Comparison of ENCODE assay signal across 9 cellular contexts in the genomic region with DNA sequence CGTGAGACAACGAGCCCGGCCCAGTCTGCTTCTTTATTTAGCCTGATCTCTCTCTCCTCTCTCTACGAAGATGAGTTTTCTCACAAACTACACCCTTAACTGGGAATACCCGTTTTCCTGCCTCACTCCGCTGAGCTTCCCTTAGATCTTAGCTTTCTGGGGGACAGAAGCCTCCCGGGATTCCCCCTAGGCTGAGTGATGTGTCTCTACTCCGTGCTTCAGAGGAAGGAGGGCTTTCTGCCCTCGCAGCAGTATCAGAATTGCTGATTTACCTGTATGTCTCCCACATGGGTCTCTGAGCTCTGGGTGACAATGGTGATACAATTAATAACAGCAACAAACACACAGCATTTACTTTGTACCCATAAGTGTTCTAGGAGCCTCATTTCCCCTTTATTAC. TPM values are rescaled to one million over a fixed set of nuclear protein-coding genes. Genes with fewer than 3 reads are reported as not detected.
DNase-seq lines count a peak whose midpoint lies in the region; ATAC-seq and TF ChIP-seq lines count a peak whose summit lies in the region.
"Had no signal": no experiment of that assay in that cellular context is flagged by ENCODE, and none has a peak within 500 bp of the region (broad histone marks: within the 10 kb centered on the region; RNA-seq: fewer than 3 reads in every experiment).

No MANE protein-coding gene starts in this region.

- peaks cover 20% of the 10 kb centered on the region for H3K4me1 Mint-ChIP-seq in type B pancreatic cell (ENCODE audit: unreplicated experiment)

- intact Hi-C loops in right lobe of liver (cut with DNase I): no loop called here

- peaks cover 17 to 29% of the 10 kb centered on the region in 2 donors for H3K36me3 Mint-ChIP-seq in activated naive CD4-positive, alpha-beta T cell treated with anti-CD3 and anti-CD28 coated beads, Interleukin-2, amount 50 U/mL, for 72 hours
- H3K36me3 Mint-ChIP-seq in type B pancreatic cell: peaks cover 10% of the 10 kb centered on the region

- WGBS in right lobe of liver (ENCODE audit: insufficient coverage, low coverage, low lambda C conversion rate, missing lambda C conversion rate): 43% methylated on average over 7 of the region's 9 CpGs

- ATAC-seq in HG02970 (IDR thresholded peaks at IDR 0.05; ENCODE audit: low FRiP score, unreplicated experiment) (peak; percentile 22), right lobe of liver (no peak)
- ATAC-seq in activated naive CD4-positive, alpha-beta T cell treated with anti-CD3 and anti-CD28 coated beads, Interleukin-2, amount 50 U/mL, for 72 hours: peak in 1 of 2 donors; percentile 8

- no peaks in the 10 kb centered on the region for H3K9me3 ChIP-seq in right lobe of liver

- H3K4me3 ChIP-seq in GM12875 (ENCODE audit: low read depth, low read length) (peak overlapping the region; percentile 66), right lobe of liver (peak overlapping the region; percentile 79 to 90 (median 82))

- H3K27ac Mint-ChIP-seq in activated naive CD4-positive, alpha-beta T cell treated with anti-CD3 and anti-CD28 coated beads, Interleukin-2, amount 50 U/mL, for 72 hours: peak overlapping the region; percentile 86 to 94
- peak overlapping the region; percentile 70 for H3K27ac Mint-ChIP-seq in type B pancreatic cell

- TF ChIP-seq CTCF in GM12875 (IDR thresholded peaks at IDR 0.05; ENCODE audit: borderline replicate concordance, insufficient read depth, low read depth, low read length) (no peak), right lobe of liver (IDR thresholded peaks at IDR 0.05) (no peak), type B pancreatic cell (conservative IDR thresholded peaks at IDR 0.05) (no peak)

- H3K27ac ChIP-seq in right lobe of liver: peak overlapping the region in 1 of 3 donors; percentile 56

- no peaks in the 10 kb centered on the region for H3K27me3 ChIP-seq in right lobe of liver

- no peak for TF ChIP-seq POLR2A in right lobe of liver (IDR thresholded peaks at IDR 0.05)
- no peak for TF ChIP-seq POLR2A in erythroblast (IDR thresholded peaks at IDR 0.05; ENCODE audit: low read length)

- H3K9me3 Mint-ChIP-seq in activated naive CD4-positive, alpha-beta T cell treated with anti-CD3 and anti-CD28 coated beads, Interleukin-2, amount 50 U/mL, for 72 hours: no peaks in the 10 kb centered on the region
- no peaks in the 10 kb centered on the region for H3K9me3 Mint-ChIP-seq in type B pancreatic cell

- H3K4me1 ChIP-seq in right lobe of liver: peaks cover 0 to 10% (median 0%) of the 10 kb centered on the region in 4 donors

- no peaks in the 10 kb centered on the region for H3K27me3 Mint-ChIP-seq in type B pancreatic cell

- H3K4me3 Mint-ChIP-seq in type B pancreatic cell: peak overlapping the region; percentile 91

- peaks cover 0 to 12% (median 0%) of the 10 kb centered on the region in 4 donors for H3K36me3 ChIP-seq in right lobe of liver

- DNase-seq in activated naive CD4-positive, alpha-beta T cell treated with anti-CD3 and anti-CD28 coated beads, Interleukin-2, amount 50 U/mL, for 72 hours (ENCODE audit: low spot score in 2 of 2): no peak
- DNase-seq in right lobe of liver (no peak), type B pancreatic cell (ENCODE audit: extremely low spot score, unreplicated experiment) (no peak), NCI-H146 (lab: John Stamatoyannopoulos, UW) (no peak), erythroblast (lab: John Stamatoyannopoulos, UW) (no peak), mesenteric fat pad (ENCODE audit: low spot score) (no peak)

RNA-seq across cellular contexts. Expression of a gene that starts 1.0 kb away (rescaled TPM):
- total RNA-seq in activated naive CD4-positive, alpha-beta T cell treated with anti-CD3 and anti-CD28 coated beads, Interleukin-2, amount 50 U/mL, for 72 hours: 10 to 100 TPM; 44.7 to 54.9 TPM
- total RNA-seq in right lobe of liver (10 to 100 TPM in 4 of 6 experiments, 1 to 10 TPM in 2; 9.2 to 13.3 (median 11.0) TPM), type B pancreatic cell (ENCODE audit: low replicate concordance) (27.8 and 42.2 TPM in 2 replicates), mesenteric fat pad (29.9 TPM)

RNA-seq across cellular contexts. Expression of a gene that starts 29.2 kb away (rescaled TPM):
- total RNA-seq in activated naive CD4-positive, alpha-beta T cell treated with anti-CD3 and anti-CD28 coated beads, Interleukin-2, amount 50 U/mL, for 72 hours: not detected
- total RNA-seq in right lobe of liver: not detected
- not detected in 2 replicates for total RNA-seq in type B pancreatic cell (ENCODE audit: low replicate concordance)
- not detected for total RNA-seq in mesenteric fat pad
- total RNA-seq: T-helper 1 cell treated with Interleukin-12 subunit alpha and Interleukin-12 subunit beta and Interleukin-4 antibody, amounts not matched to agents 30 ng/mL and 1 ng/mL, for 36 hours had no signal

RNA-seq across cellular contexts. Expression of a gene that starts 43.0 kb away (rescaled TPM):
- not detected for total RNA-seq in activated naive CD4-positive, alpha-beta T cell treated with anti-CD3 and anti-CD28 coated beads, Interleukin-2, amount 50 U/mL, for 72 hours
- 1 to 10 TPM in 4 of 6 experiments, under 1 TPM in 2; 0.54 to 2.0 (median 1.2) TPM for total RNA-seq in right lobe of liver
- total RNA-seq in type B pancreatic cell (ENCODE audit: low replicate concordance): 0.48 and 0.64 TPM in 2 replicates
- total RNA-seq in mesenteric fat pad: 342 TPM
- total RNA-seq: T-helper 1 cell treated with Interleukin-12 subunit alpha and Interleukin-12 subunit beta and Interleukin-4 antibody, amounts not matched to agents 30 ng/mL and 1 ng/mL, for 36 hours had no signal

RNA-seq across cellular contexts. Expression of a gene that starts 47.0 kb away (rescaled TPM):
- under 1 TPM in 1 of 2 donors, not detected in 1; 0.37 TPM for total RNA-seq in activated naive CD4-positive, alpha-beta T cell treated with anti-CD3 and anti-CD28 coated beads, Interleukin-2, amount 50 U/mL, for 72 hours
- total RNA-seq in right lobe of liver: under 1 TPM in 2 of 6 experiments, not detected in 4; 0.43 to 0.47 TPM
- total RNA-seq in type B pancreatic cell (ENCODE audit: low replicate concordance): 0.38 and 1.6 TPM in 2 replicates
- 0.39 TPM for total RNA-seq in mesenteric fat pad
- total RNA-seq: T-helper 1 cell treated with Interleukin-12 subunit alpha and Interleukin-12 subunit beta and Interleukin-4 antibody, amounts not matched to agents 30 ng/mL and 1 ng/mL, for 36 hours had no signal

Comparison
In these comparisons a context has a peak if more than half of its experiments do, and no peak if none do; other contexts are left out.
1. RNA of a gene that starts 43.0 kb away (total RNA-seq): 342 TPM in mesenteric fat pad (single experiment); 0.54 to 2.0 TPM in right lobe of liver, 0.48 to 0.64 TPM in type B pancreatic cell and not detected in activated naive CD4-positive, alpha-beta T cell treated with anti-CD3 and anti-CD28 coated beads, Interleukin-2, amount 50 U/mL, for 72 hours; every median in the first group is over 100 times any median in the second.